Comparison of ENCODE assay signal across 20 cellular contexts in genomic region chr6:489001-489400, GRCh38.
A peak's percentile ranks its signal among the peaks of the same experiment; 100 is the strongest.
DNase-seq lines count a peak whose midpoint lies in the region; ATAC-seq and TF ChIP-seq lines count a peak whose summit lies in the region.
"Had no signal": no experiment of that assay in that cellular context is flagged by ENCODE, and none has a peak within 500 bp of the region (broad histone marks: within the 10 kb centered on the region; RNA-seq: fewer than 3 reads in every experiment).

No MANE protein-coding gene starts in this region.

- peak in 1 of 3 donors; percentile 62 for DNase-seq in CD4-positive, CD25-positive, alpha-beta regulatory T cell
- DNase-seq in GM10266 (ENCODE audit: extremely low spot score) (peak; percentile 46), upper lobe of left lung (no peak), vagina (ENCODE audit: extremely low spot score in 2 of 2) (no peak)
- DNase-seq in T-helper 2 cell treated with Interferon-gamma antibody and Interleukin-4, amounts not matched to agents 5 μg/mL and 100 μg/mL, for 36 hours (ENCODE audit: low spot score): no peak
- DNase-seq in effector memory CD8-positive, alpha-beta T cell: no peak
- DNase-seq: activated CD8-positive, alpha-beta memory T cell treated with anti-CD3 and anti-CD28 coated beads, Interleukin-2, amount 50 U/mL, for 4 hours; AML-193; cerebellar nuclear complex; DMS153; NCI-H187; NCI-H226; posterior cingulate gyrus; stimulated activated CD4-positive, alpha-beta T cell treated with anti-CD3 and anti-CD28 coated beads, Interleukin-4, amount 100 ng/mL, for 24 hours; SW 1271; tibial artery had no signal

- intact Hi-C loops in vagina (cut with DNase I): no loop called here

- H3K9me3 Mint-ChIP-seq in CD4-positive, CD25-positive, alpha-beta regulatory T cell: no peaks in the 10 kb centered on the region
- H3K9me3 Mint-ChIP-seq in T-helper 2 cell treated with Interferon-gamma antibody and Interleukin-4, amounts not matched to agents 5 μg/mL and 100 μg/mL, for 36 hours: peaks cover 8% of the 10 kb centered on the region
- no peaks in the 10 kb centered on the region for H3K9me3 Mint-ChIP-seq in effector memory CD8-positive, alpha-beta T cell

- peaks cover 45% of the 10 kb centered on the region for H3K4me1 ChIP-seq in CD4-positive, CD25-positive, alpha-beta regulatory T cell (ENCODE audit: control insufficient read depth, insufficient read depth, low read length, poor library complexity, severe bottlenecking)
- H3K4me1 ChIP-seq in upper lobe of left lung (no peaks in the 10 kb centered on the region), vagina (no peaks in the 10 kb centered on the region)
- H3K4me1 ChIP-seq: tibial artery had no signal

- peak overlapping the region in 3 of 4 donors; percentile 34 to 65 (median 63) for H3K4me3 Mint-ChIP-seq in CD4-positive, CD25-positive, alpha-beta regulatory T cell
- peak overlapping the region; percentile 75 for H3K4me3 Mint-ChIP-seq in T-helper 2 cell treated with Interferon-gamma antibody and Interleukin-4, amounts not matched to agents 5 μg/mL and 100 μg/mL, for 36 hours
- H3K4me3 Mint-ChIP-seq in effector memory CD8-positive, alpha-beta T cell: peak overlapping the region; percentile 64 to 65
- H3K4me3 Mint-ChIP-seq: nephron had no signal

- no peaks in the 10 kb centered on the region for H3K27me3 Mint-ChIP-seq in CD4-positive, CD25-positive, alpha-beta regulatory T cell
- H3K27me3 Mint-ChIP-seq in T-helper 2 cell treated with Interferon-gamma antibody and Interleukin-4, amounts not matched to agents 5 μg/mL and 100 μg/mL, for 36 hours (ENCODE audit: low read depth): no peaks in the 10 kb centered on the region
- no peaks in the 10 kb centered on the region for H3K27me3 Mint-ChIP-seq in effector memory CD8-positive, alpha-beta T cell

- TF ChIP-seq POLR2A in upper lobe of left lung (IDR thresholded peaks at IDR 0.05): no peak
- TF ChIP-seq POLR2A in vagina (IDR thresholded peaks at IDR 0.05): no peak

- H3K27ac Mint-ChIP-seq in CD4-positive, CD25-positive, alpha-beta regulatory T cell: peak overlapping the region; percentile 77 to 83 (median 79)
- peak overlapping the region; percentile 99 for H3K27ac Mint-ChIP-seq in T-helper 2 cell treated with Interferon-gamma antibody and Interleukin-4, amounts not matched to agents 5 μg/mL and 100 μg/mL, for 36 hours
- peak overlapping the region; percentile 57 to 88 for H3K27ac Mint-ChIP-seq in effector memory CD8-positive, alpha-beta T cell
- H3K27ac Mint-ChIP-seq: nephron had no signal

- peaks cover 34% of the 10 kb centered on the region for H3K36me3 ChIP-seq in CD4-positive, CD25-positive, alpha-beta regulatory T cell (ENCODE audit: control insufficient read depth, insufficient read depth, low read length)
- H3K36me3 ChIP-seq in upper lobe of left lung: peaks cover 2 to 46% (median 13%) of the 10 kb centered on the region in 4 donors
- peaks cover 0 to 17% of the 10 kb centered on the region in 2 donors for H3K36me3 ChIP-seq in vagina

- peak overlapping the region; percentile 26 for H3K27ac ChIP-seq in CD4-positive, CD25-positive, alpha-beta regulatory T cell (ENCODE audit: insufficient read depth, low read length, poor library complexity, severe bottlenecking)
- H3K27ac ChIP-seq in upper lobe of left lung: no peak overlapping the region
- no peak overlapping the region for H3K27ac ChIP-seq in vagina
- H3K27ac ChIP-seq: tibial artery had no signal

- no peak for TF ChIP-seq CTCF in GM10266 (IDR thresholded peaks at IDR 0.05; ENCODE audit: control insufficient read depth, insufficient read depth, low read depth, missing control alignments)
- no peak for TF ChIP-seq CTCF in upper lobe of left lung (IDR thresholded peaks at IDR 0.05)
- TF ChIP-seq CTCF in vagina (IDR thresholded peaks at IDR 0.05): no peak

- H3K4me3 ChIP-seq in CD4-positive, CD25-positive, alpha-beta regulatory T cell (ENCODE audit: low read depth, low read length): peak overlapping the region; percentile 34
- no peak overlapping the region for H3K4me3 ChIP-seq in upper lobe of left lung
- no peak overlapping the region for H3K4me3 ChIP-seq in vagina
- H3K4me3 ChIP-seq: tibial artery had no signal

- no peaks in the 10 kb centered on the region for H3K9me3 ChIP-seq in CD4-positive, CD25-positive, alpha-beta regulatory T cell (ENCODE audit: control insufficient read depth in 2 of 2, low read length in 2 of 2)
- H3K9me3 ChIP-seq in upper lobe of left lung: no peaks in the 10 kb centered on the region
- H3K9me3 ChIP-seq in vagina: no peaks in the 10 kb centered on the region
- H3K9me3 ChIP-seq: tibial artery had no signal

- H3K27me3 ChIP-seq in CD4-positive, CD25-positive, alpha-beta regulatory T cell (ENCODE audit: control insufficient read depth, insufficient read depth, low read length): no peaks in the 10 kb centered on the region
- H3K27me3 ChIP-seq in upper lobe of left lung: no peaks in the 10 kb centered on the region
- H3K27me3 ChIP-seq in vagina: no peaks in the 10 kb centered on the region
- H3K27me3 ChIP-seq: tibial artery had no signal

- H3K36me3 Mint-ChIP-seq in CD4-positive, CD25-positive, alpha-beta regulatory T cell: peaks cover 14% of the 10 kb centered on the region
- H3K36me3 Mint-ChIP-seq in T-helper 2 cell treated with Interferon-gamma antibody and Interleukin-4, amounts not matched to agents 5 μg/mL and 100 μg/mL, for 36 hours (ENCODE audit: low read depth): peaks cover 37% of the 10 kb centered on the region
- H3K36me3 Mint-ChIP-seq in effector memory CD8-positive, alpha-beta T cell (ENCODE audit: insufficient read depth): peaks cover 16% of the 10 kb centered on the region

- WGBS in upper lobe of left lung, 2 donors: 85 to 88% methylated on average over 4 of the region's 4 CpGs

- peaks cover 55 to 66% (median 59%) of the 10 kb centered on the region in 4 donors for H3K4me1 Mint-ChIP-seq in CD4-positive, CD25-positive, alpha-beta regulatory T cell
- peaks cover 73% of the 10 kb centered on the region for H3K4me1 Mint-ChIP-seq in T-helper 2 cell treated with Interferon-gamma antibody and Interleukin-4, amounts not matched to agents 5 μg/mL and 100 μg/mL, for 36 hours (ENCODE audit: low read depth)
- peaks cover 39 to 49% of the 10 kb centered on the region in 2 donors for H3K4me1 Mint-ChIP-seq in effector memory CD8-positive, alpha-beta T cell (ENCODE audit: low read depth in 2 of 2)

- no peak for TF ChIP-seq EP300 in upper lobe of left lung (IDR thresholded peaks at IDR 0.05)

- ATAC-seq in CD4-positive, CD25-positive, alpha-beta regulatory T cell (ENCODE audit: low read depth in 2 of 2): no peak
- ATAC-seq in effector memory CD8-positive, alpha-beta T cell (replicated peaks): no peak
- ATAC-seq in upper lobe of left lung (ENCODE audit: low FRiP score in 2 of 2) (no peak), HG03095 (IDR thresholded peaks at IDR 0.05; ENCODE audit: unreplicated experiment) (no peak), HG03457 (IDR thresholded peaks at IDR 0.05; ENCODE audit: unreplicated experiment) (no peak)
- ATAC-seq: HCT116 had no signal
